In genomic region chr13:113725329-113726105, GRCh38 we compare ENCODE assay signal across 9 cellular contexts. TPM values are rescaled to one million over a fixed set of nuclear protein-coding genes. Genes with fewer than 3 reads are reported as not detected.
DNase-seq lines count a peak whose midpoint lies in the region; ATAC-seq and TF ChIP-seq lines count a peak whose summit lies in the region.
"Not testable (repeated sequence)": the region's sequence is repeated elsewhere in the genome, so short reads cannot be mapped to it uniquely, and the experiment has no call there.
"Had no signal": no experiment of that assay in that cellular context is flagged by ENCODE, and none has a peak within 500 bp of the region (broad histone marks: within the 10 kb centered on the region; RNA-seq: fewer than 3 reads in every experiment).

No MANE protein-coding gene starts in this region.

- TF ChIP-seq CTCF in Caco-2 (IDR thresholded peaks at IDR 0.05; ENCODE audit: insufficient read depth in 1 of 2, low read depth in 1 of 2, low read length in 1 of 2, severe bottlenecking in 1 of 2, unreplicated experiment in 1 of 2); WTC11 (IDR thresholded peaks at IDR 0.05); adrenal gland (IDR thresholded peaks at IDR 0.05); esophagus squamous epithelium (IDR thresholded peaks at IDR 0.05): not testable (repeated sequence)

- peaks cover 11% of the 10 kb centered on the region for H3K9me3 ChIP-seq in Caco-2
- not testable (repeated sequence) for H3K9me3 ChIP-seq in adrenal gland (replicated peaks in 1 of 3); esophagus squamous epithelium

- H3K9me3 Mint-ChIP-seq in Caco-2 (ENCODE audit: unreplicated experiment); WTC11; naive thymus-derived CD8-positive, alpha-beta T cell: not testable (repeated sequence)

- H3K27me3 ChIP-seq in Caco-2 (replicated peaks; ENCODE audit: control insufficient read depth, insufficient read depth, low read length); adrenal gland: not testable (repeated sequence)
- H3K27me3 ChIP-seq in esophagus squamous epithelium, result peaks cover 0 to 22% (median 2%) of the 10 kb centered on the region in 4 donors

- not testable (repeated sequence) for ATAC-seq in WTC11; naive thymus-derived CD8-positive, alpha-beta T cell

- POLR2A ChIA-PET in Caco-2 (lab: Charles Lee); WTC11 (lab: Charles Lee): not testable (repeated sequence)
- POLR2A ChIA-PET in naive thymus-derived CD8-positive, alpha-beta T cell (lab: Charles Lee), result interaction anchor here (1.2 kb wide), 1 partner anchor 15 kb away, joined by 6 read pairs; no protein-coding TSS in a partner anchor

- DNase-seq in Caco-2, result peak in 1 of 2 experiments; percentile 48
- DNase-seq in WTC11 (ENCODE audit: low spot score), result peak; percentile 44
- peak; percentile 36 for DNase-seq in activated T-cell treated with anti-CD3 and anti-CD28 coated beads for 48 hours (ENCODE audit: low read depth)
- DNase-seq in adrenal gland, result peak in 4 of 7 donors; percentile 51 to 85 (median 66)
- DNase-seq in esophagus squamous epithelium (lab: John Stamatoyannopoulos, UW), result not testable (repeated sequence)
- DNase-seq in naive thymus-derived CD8-positive, alpha-beta T cell, result peak; percentile 44 to 91 (median 66)
- DNase-seq in stimulated activated CD4-positive, alpha-beta T cell treated with anti-CD3 and anti-CD28 coated beads, Interleukin-1b, Interleukin-23, amount 100 ng/mL, for 24 hours (ENCODE audit: low read depth in 4 of 4, low spot score in 1 of 4), result peak in 3 of 4 experiments; percentile 36 to 53 (median 38)
- peak in 4 of 6 experiments; percentile 52 to 82 (median 81) for DNase-seq in stimulated activated naive CD4-positive, alpha-beta T cell (lab: John Stamatoyannopoulos, UW)

- 0 to 7% methylated on average over 25 to 47 of the region's 75 CpGs; no CpG with 5 or more reads in 2 of the 4 donors for WGBS in adrenal gland, 4 donors
- WGBS in esophagus squamous epithelium, 2 donors, result no CpG with 5 or more reads among the region's 75 CpGs

- H3K27me3 Mint-ChIP-seq in Caco-2 (ENCODE audit: insufficient read depth, unreplicated experiment), result not testable (repeated sequence)
- H3K27me3 Mint-ChIP-seq in WTC11 (ENCODE audit: low read depth), result peaks cover 19% of the 10 kb centered on the region
- peaks cover 5 to 15% (median 10%) of the 10 kb centered on the region in 5 donors for H3K27me3 Mint-ChIP-seq in naive thymus-derived CD8-positive, alpha-beta T cell

- H3K27ac ChIP-seq in adrenal gland, result not testable (repeated sequence)
- H3K27ac ChIP-seq in esophagus squamous epithelium, result peak overlapping the region in 3 of 4 donors; percentile 64 to 76 (median 65)

- H3K4me1 Mint-ChIP-seq in Caco-2 (ENCODE audit: low read depth, unreplicated experiment); WTC11: not testable (repeated sequence)
- H3K4me1 Mint-ChIP-seq in naive thymus-derived CD8-positive, alpha-beta T cell, result peaks cover 4 to 24% (median 16%) of the 10 kb centered on the region in 4 donors

- H3K4me1 ChIP-seq in Caco-2, result peaks cover 11% of the 10 kb centered on the region
- not testable (repeated sequence) for H3K4me1 ChIP-seq in adrenal gland (replicated peaks in 1 of 2)
- peaks cover 6 to 24% (median 7%) of the 10 kb centered on the region in 3 donors for H3K4me1 ChIP-seq in esophagus squamous epithelium

- H3K27ac Mint-ChIP-seq in Caco-2 (ENCODE audit: unreplicated experiment), result peak overlapping the region; percentile 77
- not testable (repeated sequence) for H3K27ac Mint-ChIP-seq in WTC11
- H3K27ac Mint-ChIP-seq in naive thymus-derived CD8-positive, alpha-beta T cell, result peak overlapping the region in 9 of 10 donors; percentile 77 to 99 (median 92)

- H3K36me3 Mint-ChIP-seq in Caco-2 (ENCODE audit: insufficient read depth, unreplicated experiment), result peaks cover 19% of the 10 kb centered on the region
- H3K36me3 Mint-ChIP-seq in WTC11; naive thymus-derived CD8-positive, alpha-beta T cell: not testable (repeated sequence)

- H3K36me3 ChIP-seq in Caco-2 (ENCODE audit: control insufficient read depth, insufficient read depth, low read length); adrenal gland (replicated peaks in 1 of 2); esophagus squamous epithelium: not testable (repeated sequence)

- H3K4me3 ChIP-seq in Caco-2 (ENCODE audit: low read depth, low read length) (peak overlapping the region; percentile 55), adrenal gland (peak overlapping the region in 1 of 4 donors; percentile 30), esophagus squamous epithelium (peak overlapping the region in 3 of 4 donors; percentile 42 to 65 (median 49))

- H3K4me3 Mint-ChIP-seq in Caco-2 (ENCODE audit: unreplicated experiment), result peak overlapping the region; percentile 71
- H3K4me3 Mint-ChIP-seq in WTC11, result not testable (repeated sequence)
- peak overlapping the region in 8 of 10 donors; percentile 78 to 92 (median 80) for H3K4me3 Mint-ChIP-seq in naive thymus-derived CD8-positive, alpha-beta T cell

- CTCF ChIA-PET in Caco-2 (lab: Charles Lee), result interaction anchor here (1.0 kb wide), 1 partner anchor 17 kb away, joined by 3 read pairs; no protein-coding TSS in a partner anchor
- CTCF ChIA-PET in WTC11 (lab: Charles Lee), result interaction anchor here (1.0 to 2.0 kb wide), 6 partner anchors 14 to 136 kb away, joined by 3 to 12 read pairs (median 4); no protein-coding TSS in a partner anchor

- not testable (repeated sequence) for TF ChIP-seq POLR2A in adrenal gland (IDR thresholded peaks at IDR 0.05); esophagus squamous epithelium (IDR thresholded peaks at IDR 0.05)

- intact Hi-C loops in Caco-2 (cut with micrococcal nuclease; ENCODE audit: unreplicated experiment); adrenal gland (cut with DNase I); esophagus squamous epithelium (cut with DNase I): not testable (repeated sequence)

- BruUV-seq in Caco-2 (replicated peaks; lab: Mats Ljungman, UMichigan), result not testable (repeated sequence)

TF ChIP-seq in WTC11, 78 proteins besides CTCF, POLR2A, EP300 and RAD21:
- TF ChIP-seq SP1 (CRISPR knock-in tag; conservative IDR thresholded peaks at IDR 0.05), result peak; percentile 59

RNA-seq across cellular contexts. Expression of gene TMEM255B, which starts 33.5 kb away (rescaled TPM):
- total RNA-seq in Caco-2 (2022), result 0.67 and 0.82 TPM in 2 replicates
- 4.7 to 5.9 TPM (median 4.8 TPM) in 3 replicates for total RNA-seq in WTC11 (2021)
- 10 to 100 TPM in 5 of 8 donors, 1 to 10 TPM in 3; 2.0 to 26.3 (median 17.2) TPM for total RNA-seq in adrenal gland
- polyA plus RNA-seq in adrenal gland, result 10 to 100 TPM in 2 of 3 donors, 1 to 10 TPM in 1; 5.2 to 60.1 (median 22.0) TPM
- total RNA-seq in esophagus squamous epithelium, result 1 to 10 TPM in 2 of 4 donors, under 1 TPM in 1, not detected in 1; 0.30 to 9.2 (median 3.2) TPM
- total RNA-seq in naive thymus-derived CD8-positive, alpha-beta T cell, result under 1 TPM; 0.71 to 0.75 TPM
- under 1 TPM in 2 of 3 donors, not detected in 1; 0.02 to 0.07 TPM for polyA plus RNA-seq in naive thymus-derived CD8-positive, alpha-beta T cell

RNA-seq across cellular contexts. Expression of gene GRK1, which starts 58.5 kb away (rescaled TPM):
- total RNA-seq in Caco-2 (2022) (0.19 TPM in 1 of 2 replicates, not detected in the other), WTC11 (2021) (0.11 to 0.21 TPM (median 0.17 TPM) in 3 replicates), adrenal gland (under 1 TPM in 1 of 8 donors, not detected in 7; 0.38 TPM), esophagus squamous epithelium (not detected)
- polyA plus RNA-seq in adrenal gland, result under 1 TPM in 1 of 3 donors, not detected in 2; 0.04 TPM
- total RNA-seq in naive thymus-derived CD8-positive, alpha-beta T cell, result not detected
- polyA plus RNA-seq in naive thymus-derived CD8-positive, alpha-beta T cell, result not detected
- total RNA-seq: MCF 10A had no signal
